In genomic region chr13:31885994-31886393, GRCh38 we compare ENCODE assay signal across 16 cellular contexts.
A peak's percentile ranks its signal among the peaks of the same experiment; 100 is the strongest.
DNase-seq lines count a peak whose midpoint lies in the region; TF ChIP-seq lines count a peak whose summit lies in the region.
"Had no signal": no experiment of that assay in that cellular context is flagged by ENCODE, and none has a peak within 500 bp of the region (broad histone marks: within the 10 kb centered on the region; RNA-seq: fewer than 3 reads in every experiment).

No MANE protein-coding gene starts in this region.

- TF ChIP-seq CTCF in fibroblast of mammary gland (conservative IDR thresholded peaks at IDR 0.05; ENCODE audit: control insufficient read depth, insufficient read depth, low read depth, low read length) (no peak), ascending aorta (IDR thresholded peaks at IDR 0.05) (no peak)

- H3K27me3 ChIP-seq in skeletal muscle satellite cell (ENCODE audit: control insufficient read depth, insufficient read depth, low read length) (no peaks in the 10 kb centered on the region), H7 (ENCODE audit: control insufficient read depth, insufficient read depth, low read length) (no peaks in the 10 kb centered on the region), ascending aorta (no peaks in the 10 kb centered on the region)
- H3K27me3 ChIP-seq: hepatocyte had no signal

- H3K4me1 ChIP-seq in skeletal muscle satellite cell (ENCODE audit: control insufficient read depth, insufficient read depth, low read length) (peaks cover 33% of the 10 kb centered on the region), ascending aorta (peaks cover 0 to 54% of the 10 kb centered on the region in 2 donors)

- intact Hi-C loops in ascending aorta (cut with DNase I) = loop anchor here (10.0 kb wide), 1 partner anchor 131 kb away; no protein-coding TSS in a partner anchor

- no peak overlapping the region for H3K4me3 ChIP-seq in fibroblast of mammary gland (ENCODE audit: control insufficient read depth, low read depth, low read length)
- no peak overlapping the region for H3K4me3 ChIP-seq in skeletal muscle satellite cell (ENCODE audit: low read length)
- no peak overlapping the region for H3K4me3 ChIP-seq in H7 (ENCODE audit: insufficient read depth, low read depth, low read length)
- no peak overlapping the region for H3K4me3 ChIP-seq in ascending aorta
- H3K4me3 ChIP-seq: hepatocyte, mucosa of descending colon, thoracic aorta had no signal

- DNase-seq in NCI-H2171 treated with DMSO at 0.1 percent for 48 hours (lab: John Stamatoyannopoulos, UW) (peak; percentile 4), NCI-H2171 (lab: John Stamatoyannopoulos, UW) (no peak), NCI-H524 (lab: John Stamatoyannopoulos, UW) (peak; percentile 58 to 87), fibroblast of mammary gland (ENCODE audit: low read depth) (peak; percentile 71), retina (no peak), H7 (no peak), ascending aorta (ENCODE audit: low spot score in 2 of 2) (no peak)
- DNase-seq: ACHN; amniotic stem cell; effector memory CD4-positive, alpha-beta T cell; GF-D8; mucosa of descending colon; MV-4-11 had no signal

- H3K36me3 ChIP-seq in skeletal muscle satellite cell (ENCODE audit: insufficient read depth, low read length) (no peaks in the 10 kb centered on the region), H7 (replicated peaks; ENCODE audit: control insufficient read depth, insufficient read depth, low read length) (no peaks in the 10 kb centered on the region), ascending aorta (no peaks in the 10 kb centered on the region)
- H3K36me3 ChIP-seq: thoracic aorta had no signal

- peak overlapping the region; percentile 29 for H3K4me2 ChIP-seq in skeletal muscle satellite cell (ENCODE audit: low read length)
- H3K4me2 ChIP-seq: hepatocyte had no signal

- H3K9me3 ChIP-seq in skeletal muscle satellite cell (replicated peaks; ENCODE audit: low read length) (no peaks in the 10 kb centered on the region), ascending aorta (no peaks in the 10 kb centered on the region)
- H3K9me3 ChIP-seq: mucosa of descending colon, thoracic aorta had no signal

- peak overlapping the region in 1 of 2 donors; percentile 2 for H3K27ac ChIP-seq in ascending aorta
- H3K27ac ChIP-seq: hepatocyte, thoracic aorta had no signal

- no peak overlapping the region for H3K9ac ChIP-seq in skeletal muscle satellite cell (ENCODE audit: low read depth, low read length)

Comparison
In these comparisons a context has a peak if more than half of its experiments do, and no peak if none do; other contexts are left out.
1. DNase-seq: peak in NCI-H2171 treated with DMSO at 0.1 percent for 48 hours (single experiment), NCI-H524 (2 of 2) and fibroblast of mammary gland (single experiment); none in NCI-H2171 (single experiment), retina (single experiment), H7 (single experiment) and ascending aorta (0 of 2).